ENCODE assay signal across 1 cellular context in the genomic region with DNA sequence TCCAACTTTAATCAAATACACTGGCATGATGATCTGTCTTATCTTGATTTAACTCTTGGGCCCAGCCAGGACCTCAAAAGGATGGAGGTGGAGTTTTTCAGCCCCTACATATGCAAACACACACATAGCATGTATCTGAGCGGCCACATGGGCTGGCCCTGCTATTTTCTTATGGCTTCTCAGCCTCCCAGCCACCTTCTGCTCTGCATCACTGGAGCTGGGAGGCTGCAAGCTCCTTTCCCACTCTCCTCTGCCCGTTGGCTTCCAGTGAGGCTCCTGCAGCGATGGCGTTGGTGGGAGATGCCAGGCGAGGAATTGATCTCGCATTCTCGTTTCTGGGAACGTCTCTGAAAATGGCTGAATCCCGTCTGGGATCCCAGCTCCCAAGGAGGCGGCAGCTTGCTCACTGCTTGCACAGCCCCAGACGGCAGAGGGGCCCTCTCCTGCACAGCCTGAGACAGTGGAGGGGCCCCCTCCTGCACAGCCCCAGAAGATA.
A peak's percentile ranks its signal among the peaks of the same experiment; 100 is the strongest.
TF ChIP-seq lines count a peak whose summit lies in the region.

No MANE protein-coding gene starts in this region.

TF ChIP-seq in HepG2, 621 proteins besides CTCF, POLR2A, EP300 and RAD21:
- TF ChIP-seq NKX3-1 (CRISPR knock-in tag; IDR thresholded peaks at IDR 0.05) (no peak), NCOA5 (CRISPR knock-in tag; IDR thresholded peaks at IDR 0.05) (0 out of 2 replicates have a peak, but pooled peaks have one; percentile 19), CHCHD3 (CRISPR knock-in tag; IDR thresholded peaks at IDR 0.05) (no peak), TBP (CRISPR knock-in tag; IDR thresholded peaks at IDR 0.05) (no peak), HNRNPL (IDR thresholded peaks at IDR 0.05; ENCODE audit: low read depth, low read length) (no peak), NFE2L2 (IDR thresholded peaks at IDR 0.05; ENCODE audit: low read length) (no peak), PAF1 (CRISPR knock-in tag; IDR thresholded peaks at IDR 0.05) (no peak)
- TF ChIP-seq, protein P1, sequence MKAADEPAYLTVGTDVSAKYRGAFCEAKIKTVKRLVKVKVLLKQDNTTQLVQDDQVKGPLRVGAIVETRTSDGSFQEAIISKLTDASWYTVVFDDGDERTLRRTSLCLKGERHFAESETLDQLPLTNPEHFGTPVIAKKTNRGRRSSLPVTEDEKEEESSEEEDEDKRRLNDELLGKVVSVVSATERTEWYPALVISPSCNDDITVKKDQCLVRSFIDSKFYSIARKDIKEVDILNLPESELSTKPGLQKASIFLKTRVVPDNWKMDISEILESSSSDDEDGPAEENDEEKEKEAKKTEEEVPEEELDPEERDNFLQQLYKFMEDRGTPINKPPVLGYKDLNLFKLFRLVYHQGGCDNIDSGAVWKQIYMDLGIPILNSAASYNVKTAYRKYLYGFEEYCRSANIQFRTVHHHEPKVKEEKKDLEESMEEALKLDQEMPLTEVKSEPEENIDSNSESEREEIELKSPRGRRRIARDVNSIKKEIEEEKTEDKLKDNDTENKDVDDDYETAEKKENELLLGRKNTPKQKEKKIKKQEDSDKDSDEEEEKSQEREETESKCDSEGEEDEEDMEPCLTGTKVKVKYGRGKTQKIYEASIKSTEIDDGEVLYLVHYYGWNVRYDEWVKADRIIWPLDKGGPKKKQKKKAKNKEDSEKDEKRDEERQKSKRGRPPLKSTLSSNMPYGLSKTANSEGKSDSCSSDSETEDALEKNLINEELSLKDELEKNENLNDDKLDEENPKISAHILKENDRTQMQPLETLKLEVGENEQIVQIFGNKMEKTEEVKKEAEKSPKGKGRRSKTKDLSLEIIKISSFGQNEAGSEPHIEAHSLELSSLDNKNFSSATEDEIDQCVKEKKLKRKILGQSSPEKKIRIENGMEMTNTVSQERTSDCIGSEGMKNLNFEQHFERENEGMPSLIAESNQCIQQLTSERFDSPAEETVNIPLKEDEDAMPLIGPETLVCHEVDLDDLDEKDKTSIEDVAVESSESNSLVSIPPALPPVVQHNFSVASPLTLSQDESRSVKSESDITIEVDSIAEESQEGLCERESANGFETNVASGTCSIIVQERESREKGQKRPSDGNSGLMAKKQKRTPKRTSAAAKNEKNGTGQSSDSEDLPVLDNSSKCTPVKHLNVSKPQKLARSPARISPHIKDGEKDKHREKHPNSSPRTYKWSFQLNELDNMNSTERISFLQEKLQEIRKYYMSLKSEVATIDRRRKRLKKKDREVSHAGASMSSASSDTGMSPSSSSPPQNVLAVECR (CRISPR knock-in tag; IDR thresholded peaks at IDR 0.05; ENCODE audit: borderline replicate concordance) = 0 out of 2 replicates have a peak, but pooled peaks have one; percentile 1
- TF ChIP-seq, protein P2, sequence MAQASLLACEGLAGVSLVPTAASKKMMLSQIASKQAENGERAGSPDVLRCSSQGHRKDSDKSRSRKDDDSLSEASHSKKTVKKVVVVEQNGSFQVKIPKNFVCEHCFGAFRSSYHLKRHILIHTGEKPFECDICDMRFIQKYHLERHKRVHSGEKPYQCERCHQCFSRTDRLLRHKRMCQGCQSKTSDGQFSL (CRISPR knock-in tag; IDR thresholded peaks at IDR 0.05) = 0 out of 2 replicates have a peak, but pooled peaks have one; percentile 16
